29 cellular contexts compared by ENCODE assay signal in the genomic region with DNA sequence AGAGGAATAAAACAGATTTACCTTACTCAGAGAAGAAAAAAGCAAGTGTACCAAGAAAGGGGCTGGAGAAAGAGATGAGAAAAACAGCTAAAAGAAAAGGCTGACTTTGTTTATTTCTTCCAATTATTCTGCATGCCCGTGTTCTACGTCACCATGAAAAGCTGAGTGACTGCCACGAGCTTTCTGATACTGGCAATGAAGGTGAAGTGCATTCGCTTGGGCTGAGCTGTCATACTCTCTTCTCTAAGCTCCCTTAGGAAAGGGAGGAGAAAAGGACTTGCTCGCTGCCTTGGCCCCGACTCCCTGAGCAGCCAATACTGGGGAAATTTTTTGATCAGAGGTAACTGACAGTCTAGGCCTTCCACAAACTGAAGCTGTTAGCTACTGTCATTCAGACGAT.
DNase-seq lines count a peak whose midpoint lies in the region; ATAC-seq and TF ChIP-seq lines count a peak whose summit lies in the region.
"Had no signal": no experiment of that assay in that cellular context is flagged by ENCODE, and none has a peak within 500 bp of the region (broad histone marks: within the 10 kb centered on the region; RNA-seq: fewer than 3 reads in every experiment).

No MANE protein-coding gene starts in this region.

- H3K27ac ChIP-seq in SJSA1 (peak overlapping the region; percentile 52), gastroesophageal sphincter (peak overlapping the region in 3 of 4 donors; percentile 42 to 50 (median 42))
- H3K27ac ChIP-seq: cardiac muscle cell, coronary artery, left ventricle myocardium inferior, skin epidermis, uterus had no signal

- CTCF ChIA-PET in Caco-2 (lab: Charles Lee): no interaction called here

- BruUV-seq in Caco-2 (replicated peaks; lab: Mats Ljungman, UMichigan): no TSS peak

- no peak overlapping the region for H3K4me3 ChIP-seq in Caco-2 (ENCODE audit: low read depth, low read length)
- H3K4me3 ChIP-seq in SJSA1: no peak overlapping the region
- H3K4me3 ChIP-seq in gastroesophageal sphincter: no peak overlapping the region
- H3K4me3 ChIP-seq: cardiac muscle cell, coronary artery, K562, left ventricle myocardium inferior, MG63, skin epidermis, uterus had no signal

- no peaks in the 10 kb centered on the region for H3K27me3 Mint-ChIP-seq in Caco-2 (ENCODE audit: insufficient read depth, unreplicated experiment)
- H3K27me3 Mint-ChIP-seq in activated T-cell treated with anti-CD3 and anti-CD28 coated beads, Interleukin-2, amount 50 U/mL, for 24 hours: no peaks in the 10 kb centered on the region
- H3K27me3 Mint-ChIP-seq: activated naive CD4-positive, alpha-beta T cell treated with anti-CD3 and anti-CD28 coated beads, Interleukin-2, amount 50 U/mL, for 24 hours; CD4-positive, alpha-beta T cell; effector memory CD8-positive, alpha-beta T cell; progenitor cell of endocrine pancreas had no signal

- H3K27ac Mint-ChIP-seq in Caco-2 (ENCODE audit: unreplicated experiment): peak overlapping the region; percentile 9
- no peak overlapping the region for H3K27ac Mint-ChIP-seq in activated T-cell treated with anti-CD3 and anti-CD28 coated beads, Interleukin-2, amount 50 U/mL, for 24 hours
- H3K27ac Mint-ChIP-seq: activated CD8-positive, alpha-beta T cell treated with anti-CD3 and anti-CD28 coated beads, Interleukin-2, amount 10 ng/mL, durations not matched to agents 7 days and 5 days; activated naive CD4-positive, alpha-beta T cell treated with anti-CD3 and anti-CD28 coated beads, Interleukin-2, amount 50 U/mL, for 24 hours; CD4-positive, alpha-beta T cell; progenitor cell of endocrine pancreas had no signal

- no peak for TF ChIP-seq EP300 in gastroesophageal sphincter (IDR thresholded peaks at IDR 0.05)

- H3K36me3 Mint-ChIP-seq in Caco-2 (ENCODE audit: insufficient read depth, unreplicated experiment): peaks cover 97% of the 10 kb centered on the region
- H3K36me3 Mint-ChIP-seq in activated T-cell treated with anti-CD3 and anti-CD28 coated beads, Interleukin-2, amount 50 U/mL, for 24 hours (ENCODE audit: low read depth): no peaks in the 10 kb centered on the region
- H3K36me3 Mint-ChIP-seq: activated naive CD4-positive, alpha-beta T cell treated with anti-CD3 and anti-CD28 coated beads, Interleukin-2, amount 50 U/mL, for 24 hours had no signal

- H3K4me1 ChIP-seq in Caco-2 (peaks cover 8% of the 10 kb centered on the region), SJSA1 (replicated peaks) (peaks cover 32% of the 10 kb centered on the region), gastroesophageal sphincter (peaks cover 0 to 4% (median 0%) of the 10 kb centered on the region in 3 donors)
- H3K4me1 ChIP-seq: left ventricle myocardium inferior, uterus had no signal

- H3K9me3 ChIP-seq in Caco-2 (no peaks in the 10 kb centered on the region), SJSA1 (replicated peaks) (no peaks in the 10 kb centered on the region), gastroesophageal sphincter (no peaks in the 10 kb centered on the region)
- H3K9me3 ChIP-seq: left ventricle myocardium inferior, MG63, uterus had no signal

- peaks cover 6% of the 10 kb centered on the region for H3K4me1 Mint-ChIP-seq in Caco-2 (ENCODE audit: low read depth, unreplicated experiment)
- H3K4me1 Mint-ChIP-seq in activated T-cell treated with anti-CD3 and anti-CD28 coated beads, Interleukin-2, amount 50 U/mL, for 24 hours (ENCODE audit: low read depth): no peaks in the 10 kb centered on the region
- H3K4me1 Mint-ChIP-seq: activated naive CD4-positive, alpha-beta T cell treated with anti-CD3 and anti-CD28 coated beads, Interleukin-2, amount 50 U/mL, for 24 hours had no signal

- peaks cover 3% of the 10 kb centered on the region; the same call in 1 of the 2 replicates for H3K36me3 ChIP-seq in Caco-2 (ENCODE audit: control insufficient read depth, insufficient read depth, low read length)
- peaks cover 72% of the 10 kb centered on the region for H3K36me3 ChIP-seq in SJSA1
- peaks cover 0 to 64% of the 10 kb centered on the region in 2 donors for H3K36me3 ChIP-seq in gastroesophageal sphincter
- H3K36me3 ChIP-seq: uterus had no signal

- H3K9me3 Mint-ChIP-seq in Caco-2 (ENCODE audit: unreplicated experiment): no peaks in the 10 kb centered on the region
- H3K9me3 Mint-ChIP-seq in activated T-cell treated with anti-CD3 and anti-CD28 coated beads, Interleukin-2, amount 50 U/mL, for 24 hours: no peaks in the 10 kb centered on the region
- H3K9me3 Mint-ChIP-seq: activated naive CD4-positive, alpha-beta T cell treated with anti-CD3 and anti-CD28 coated beads, Interleukin-2, amount 50 U/mL, for 24 hours; CD4-positive, alpha-beta T cell; effector memory CD8-positive, alpha-beta T cell had no signal

- DNase-seq in Caco-2 (no peak), SJSA1 (ENCODE audit: low read depth in 1 of 2, low spot score in 2 of 2) (no peak), retina (peak; percentile 23), NAMALWA (ENCODE audit: low spot score) (no peak), cerebellar nuclear complex (lab: John Stamatoyannopoulos, UW) (no peak), NCI-H1436 treated with DMSO at 0.1 percent for 48 hours (lab: John Stamatoyannopoulos, UW) (no peak)
- DNase-seq in activated T-cell treated with anti-CD3 and anti-CD28 coated beads, Interleukin-2, amount 50 U/mL, for 24 hours: no peak
- DNase-seq: activated CD8-positive, alpha-beta T cell treated with anti-CD3 and anti-CD28 coated beads, Interleukin-2, amount 10 ng/mL, durations not matched to agents 7 days and 5 days; AML-193; amygdala; CD4-positive, alpha-beta T cell; effector memory CD8-positive, alpha-beta T cell; head of caudate nucleus; left ventricle myocardium inferior; NCI-H1105 treated with DMSO at 0.1 percent for 48 hours; NCI-H1930; NCI-H2171 treated with DMSO at 0.1 percent for 48 hours; NCI-H524; NK-92 treated with Interleukin-12 subunit alpha and Interleukin-12 subunit beta, amount 100 ng/mL, for 24 hours; stimulated activated naive CD8-positive, alpha-beta T cell treated with anti-CD3 and anti-CD28 coated beads, Interleukin-15, Interleukin-2, amounts not matched to agents 100 U/mL and 50 U/mL, for 24 hours; uterus had no signal

- TF ChIP-seq POLR2A in gastroesophageal sphincter (IDR thresholded peaks at IDR 0.05): no peak

- POLR2A ChIA-PET in Caco-2 (lab: Charles Lee): no interaction called here

- no peak for ATAC-seq in gastroesophageal sphincter
- ATAC-seq: activated CD8-positive, alpha-beta T cell treated with anti-CD3 and anti-CD28 coated beads, Interleukin-2, amount 10 ng/mL, durations not matched to agents 7 days and 5 days; effector memory CD8-positive, alpha-beta T cell; stimulated activated naive CD8-positive, alpha-beta T cell treated with anti-CD3 and anti-CD28 coated beads, Interleukin-15, Interleukin-2, amounts not matched to agents 100 U/mL and 50 U/mL, for 24 hours had no signal

- intact Hi-C loops in Caco-2 (cut with micrococcal nuclease; ENCODE audit: unreplicated experiment): no loop called here

- H3K4me3 Mint-ChIP-seq in Caco-2 (ENCODE audit: unreplicated experiment): no peak overlapping the region
- H3K4me3 Mint-ChIP-seq in activated T-cell treated with anti-CD3 and anti-CD28 coated beads, Interleukin-2, amount 50 U/mL, for 24 hours: no peak overlapping the region
- H3K4me3 Mint-ChIP-seq: activated CD8-positive, alpha-beta T cell treated with anti-CD3 and anti-CD28 coated beads, Interleukin-2, amount 10 ng/mL, durations not matched to agents 7 days and 5 days; activated naive CD4-positive, alpha-beta T cell treated with anti-CD3 and anti-CD28 coated beads, Interleukin-2, amount 50 U/mL, for 24 hours; CD4-positive, alpha-beta T cell; effector memory CD8-positive, alpha-beta T cell had no signal

- TF ChIP-seq CTCF in Caco-2 (IDR thresholded peaks at IDR 0.05; ENCODE audit: insufficient read depth in 1 of 2, low read depth in 1 of 2, low read length in 1 of 2, severe bottlenecking in 1 of 2, unreplicated experiment in 1 of 2) (no peak), gastroesophageal sphincter (IDR thresholded peaks at IDR 0.05) (no peak)

- WGBS in gastroesophageal sphincter (ENCODE audit: low coverage in 1 of 2), 2 donors: 92% methylated on average over 4 of the region's 7 CpGs; no CpG with 5 or more reads in 1 of the 2 donors

- H3K27me3 ChIP-seq in Caco-2 (replicated peaks; ENCODE audit: control insufficient read depth, insufficient read depth, low read length): no peaks in the 10 kb centered on the region
- no peaks in the 10 kb centered on the region for H3K27me3 ChIP-seq in SJSA1 (replicated peaks)
- no peaks in the 10 kb centered on the region for H3K27me3 ChIP-seq in gastroesophageal sphincter
- H3K27me3 ChIP-seq: cardiac muscle cell, MG63, uterus had no signal
